In the genomic region with DNA sequence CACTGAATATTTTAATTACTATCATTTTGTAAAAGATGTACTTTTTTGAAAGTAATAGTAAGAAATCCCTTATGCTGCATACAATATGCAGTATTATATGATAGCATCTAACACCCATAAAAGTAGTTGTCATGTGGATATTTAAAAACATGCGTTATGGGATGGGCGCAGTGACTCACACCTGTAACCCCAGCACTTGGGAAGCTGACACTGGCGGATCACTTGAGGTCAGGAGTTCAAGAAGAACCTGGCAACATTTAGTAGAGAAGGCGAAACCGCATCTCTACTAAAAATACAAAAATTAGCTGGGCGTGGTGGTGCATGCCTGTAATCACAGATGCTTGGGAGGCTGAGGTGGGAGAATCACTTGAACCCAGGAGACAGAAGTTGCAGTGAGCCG, we compare ENCODE assay signal across 26 cellular contexts.
"Had no signal": no experiment of that assay in that cellular context is flagged by ENCODE, and none has a peak within 500 bp of the region (broad histone marks: within the 10 kb centered on the region; RNA-seq: fewer than 3 reads in every experiment).

No MANE protein-coding gene starts in this region.

- FAIRE-seq: pancreas, small intestine, urothelium cell line had no signal

- H3K9me3 Mint-ChIP-seq: naive thymus-derived CD4-positive, alpha-beta T cell; natural killer cell treated with Interleukin-12 subunit alpha and Interleukin-12 subunit beta and Interleukin-15 and Interleukin-18, amount 100 ng/mL, for 72 hours; stimulated activated effector memory CD8-positive, alpha-beta T cell treated with anti-CD3 and anti-CD28 coated beads, Interleukin-12 subunit alpha, Interleukin-12 subunit beta, amount 100 ng/mL, for 72 hours; stimulated activated naive CD8-positive, alpha-beta T cell treated with anti-CD3 and anti-CD28 coated beads, Interleukin-15, Interleukin-2, amounts not matched to agents 100 ng/mL and 50 ng/mL, for 24 hours had no signal

- H3K27me3 Mint-ChIP-seq: naive thymus-derived CD4-positive, alpha-beta T cell; natural killer cell treated with Interleukin-12 subunit alpha and Interleukin-12 subunit beta and Interleukin-15 and Interleukin-18, amount 100 ng/mL, for 72 hours; stimulated activated naive CD8-positive, alpha-beta T cell treated with anti-CD3 and anti-CD28 coated beads, Interleukin-15, Interleukin-2, amounts not matched to agents 100 ng/mL and 50 ng/mL, for 24 hours had no signal

- H3K27ac Mint-ChIP-seq: naive thymus-derived CD4-positive, alpha-beta T cell; natural killer cell treated with Interleukin-12 subunit alpha and Interleukin-12 subunit beta and Interleukin-15 and Interleukin-18, amount 100 ng/mL, for 72 hours; stimulated activated effector memory CD8-positive, alpha-beta T cell treated with anti-CD3 and anti-CD28 coated beads, Interleukin-12 subunit alpha, Interleukin-12 subunit beta, amount 100 ng/mL, for 72 hours; stimulated activated naive CD8-positive, alpha-beta T cell treated with anti-CD3 and anti-CD28 coated beads, Interleukin-15, Interleukin-2, amounts not matched to agents 100 ng/mL and 50 ng/mL, for 24 hours had no signal

- H3K36me3 Mint-ChIP-seq: naive thymus-derived CD4-positive, alpha-beta T cell; natural killer cell treated with Interleukin-12 subunit alpha and Interleukin-12 subunit beta and Interleukin-15 and Interleukin-18, amount 100 ng/mL, for 72 hours had no signal

- DNase-seq: islet precursor cell; left ventricle myocardium inferior; mesendoderm; midbrain; mucosa of descending colon; naive thymus-derived CD4-positive, alpha-beta T cell; pancreas; posterior cingulate gyrus; retina; right cardiac atrium; small intestine; spleen; stimulated activated CD4-positive, alpha-beta T cell treated with anti-CD3 and anti-CD28 coated beads, Interleukin-4, amount 100 ng/mL, for 24 hours; stimulated activated naive CD4-positive, alpha-beta T cell; tibial artery; trophoblast cell; upper lobe of right lung had no signal

- H3K9me3 ChIP-seq: left ventricle myocardium inferior, mucosa of descending colon, pancreas, prostate gland, spleen, suprapubic skin, thoracic aorta, tibial artery, upper lobe of right lung had no signal

- H3K4me3 Mint-ChIP-seq: naive thymus-derived CD4-positive, alpha-beta T cell; natural killer cell treated with Interleukin-12 subunit alpha and Interleukin-12 subunit beta and Interleukin-15 and Interleukin-18, amount 100 ng/mL, for 72 hours; stimulated activated effector memory CD8-positive, alpha-beta T cell treated with anti-CD3 and anti-CD28 coated beads, Interleukin-12 subunit alpha, Interleukin-12 subunit beta, amount 100 ng/mL, for 72 hours; stimulated activated naive CD8-positive, alpha-beta T cell treated with anti-CD3 and anti-CD28 coated beads, Interleukin-15, Interleukin-2, amounts not matched to agents 100 ng/mL and 50 ng/mL, for 24 hours had no signal

- ATAC-seq: mucosa of descending colon; naive thymus-derived CD4-positive, alpha-beta T cell; natural killer cell treated with Interleukin-12 subunit alpha and Interleukin-12 subunit beta and Interleukin-15 and Interleukin-18, amount 100 ng/mL, for 72 hours; pancreas; right cardiac atrium; sciatic nerve; stimulated activated effector memory CD8-positive, alpha-beta T cell treated with anti-CD3 and anti-CD28 coated beads, Interleukin-12 subunit alpha, Interleukin-12 subunit beta, amount 100 ng/mL, for 72 hours; upper lobe of right lung had no signal

- H3K27ac ChIP-seq: left ventricle myocardium inferior, pancreas, prostate gland, spleen, suprapubic skin, thoracic aorta, upper lobe of right lung had no signal

- H3K27me3 ChIP-seq: pancreas, spleen, suprapubic skin, tibial artery, upper lobe of right lung had no signal

- H3K4me1 Mint-ChIP-seq: naive thymus-derived CD4-positive, alpha-beta T cell; stimulated activated effector memory CD8-positive, alpha-beta T cell treated with anti-CD3 and anti-CD28 coated beads, Interleukin-12 subunit alpha, Interleukin-12 subunit beta, amount 100 ng/mL, for 72 hours had no signal

- H3K4me1 ChIP-seq: left ventricle myocardium inferior, pancreas, prostate gland, spleen, suprapubic skin, upper lobe of right lung had no signal

- H3K4me3 ChIP-seq: left ventricle myocardium inferior, lung, mucosa of descending colon, pancreas, prostate gland, spleen, suprapubic skin, thoracic aorta, tibial artery, upper lobe of right lung had no signal
